ENCODE assay signal across 17 cellular contexts in genomic region chr1:15863156-15863901, GRCh38. TPM values are rescaled to one million over a fixed set of nuclear protein-coding genes. Genes with fewer than 3 reads are reported as not detected.
DNase-seq lines count a peak whose midpoint lies in the region; ATAC-seq and TF ChIP-seq lines count a peak whose summit lies in the region.
"Had no signal": no experiment of that assay in that cellular context is flagged by ENCODE, and none has a peak within 500 bp of the region (broad histone marks: within the 10 kb centered on the region; RNA-seq: fewer than 3 reads in every experiment).

No MANE protein-coding gene starts in this region.

- TF ChIP-seq POLR2A in sigmoid colon (IDR thresholded peaks at IDR 0.05), result no peak

- DNase-seq in activated naive CD8-positive, alpha-beta T cell treated with anti-CD3 and anti-CD28 coated beads, Interleukin-2, amount 50 U/mL, for 24 hours, result no peak
- DNase-seq in fibroblast of gingiva (ENCODE audit: low read depth) (peak; percentile 18), sigmoid colon (peak; percentile 19), hepatocyte (ENCODE audit: low spot score) (no peak)
- DNase-seq: 8988T, AML-193, GDM1, Kasumi-1, NCI-H1694, NCI-H2081, NCI-H2171 treated with DMSO at 0.1 percent for 48 hours, NCI-H526 had no signal

- TF ChIP-seq CTCF in sigmoid colon (IDR thresholded peaks at IDR 0.05), result no peak
- TF ChIP-seq CTCF in hepatocyte (IDR thresholded peaks at IDR 0.05; ENCODE audit: poor library complexity), result no peak

- 96% methylated on average over 2 of the region's 2 CpGs for WGBS in sigmoid colon, 2 donors
- 98% methylated on average over 2 of the region's 2 CpGs for WGBS in hepatocyte (ENCODE audit: low lambda C conversion rate, missing lambda C conversion rate)

- H3K27me3 Mint-ChIP-seq in activated naive CD8-positive, alpha-beta T cell, result no peaks in the 10 kb centered on the region
- no peaks in the 10 kb centered on the region for H3K27me3 Mint-ChIP-seq in activated naive CD8-positive, alpha-beta T cell treated with anti-CD3 and anti-CD28 coated beads, Interleukin-2, amount 50 U/mL, for 24 hours
- H3K27me3 Mint-ChIP-seq in IgD-negative memory B cell, result no peaks in the 10 kb centered on the region

- no peaks in the 10 kb centered on the region for H3K27me3 ChIP-seq in sigmoid colon
- no peaks in the 10 kb centered on the region for H3K27me3 ChIP-seq in hepatocyte
- H3K27me3 ChIP-seq: Peyer's patch had no signal

- H3K4me1 ChIP-seq in sigmoid colon (peaks cover 0 to 47% (median 16%) of the 10 kb centered on the region in 4 donors), hepatocyte (ENCODE audit: insufficient read depth) (no peaks in the 10 kb centered on the region)

- H2AFZ ChIP-seq in hepatocyte, result no peak overlapping the region

- no peak overlapping the region for H3K4me3 ChIP-seq in sigmoid colon
- H3K4me3 ChIP-seq in hepatocyte, result no peak overlapping the region
- H3K4me3 ChIP-seq: Peyer's patch had no signal

- H4K20me1 ChIP-seq in hepatocyte (ENCODE audit: insufficient read depth, poor library complexity, severe bottlenecking), result peaks cover 61% of the 10 kb centered on the region

- H3K4me1 Mint-ChIP-seq in activated naive CD8-positive, alpha-beta T cell (ENCODE audit: low read depth), result peaks cover 48% of the 10 kb centered on the region
- peaks cover 39% of the 10 kb centered on the region for H3K4me1 Mint-ChIP-seq in activated naive CD8-positive, alpha-beta T cell treated with anti-CD3 and anti-CD28 coated beads, Interleukin-2, amount 50 U/mL, for 24 hours
- H3K4me1 Mint-ChIP-seq in IgD-negative memory B cell, result peaks cover 23 to 31% (median 26%) of the 10 kb centered on the region in 3 donors

- H3K36me3 ChIP-seq in sigmoid colon (no peaks in the 10 kb centered on the region), hepatocyte (replicated peaks; ENCODE audit: insufficient read depth, low read depth) (no peaks in the 10 kb centered on the region)
- H3K36me3 ChIP-seq: Peyer's patch had no signal

- no peak for TF ChIP-seq EP300 in sigmoid colon (IDR thresholded peaks at IDR 0.05)

- no peak overlapping the region for H3K27ac Mint-ChIP-seq in activated naive CD8-positive, alpha-beta T cell
- no peak overlapping the region for H3K27ac Mint-ChIP-seq in activated naive CD8-positive, alpha-beta T cell treated with anti-CD3 and anti-CD28 coated beads, Interleukin-2, amount 50 U/mL, for 24 hours
- peak overlapping the region in 2 of 3 donors; percentile 5 to 10 for H3K27ac Mint-ChIP-seq in IgD-negative memory B cell

- H3K27ac ChIP-seq in sigmoid colon (no peak overlapping the region), hepatocyte (no peak overlapping the region)
- H3K27ac ChIP-seq: C4-2B, Peyer's patch had no signal

- peaks cover under 1% of the 10 kb centered on the region for H3K36me3 Mint-ChIP-seq in activated naive CD8-positive, alpha-beta T cell
- no peaks in the 10 kb centered on the region for H3K36me3 Mint-ChIP-seq in activated naive CD8-positive, alpha-beta T cell treated with anti-CD3 and anti-CD28 coated beads, Interleukin-2, amount 50 U/mL, for 24 hours (ENCODE audit: low read depth)
- H3K36me3 Mint-ChIP-seq in IgD-negative memory B cell, result peaks cover 6% of the 10 kb centered on the region

- H3K9me3 Mint-ChIP-seq in activated naive CD8-positive, alpha-beta T cell (ENCODE audit: low read depth), result no peaks in the 10 kb centered on the region
- H3K9me3 Mint-ChIP-seq in activated naive CD8-positive, alpha-beta T cell treated with anti-CD3 and anti-CD28 coated beads, Interleukin-2, amount 50 U/mL, for 24 hours, result no peaks in the 10 kb centered on the region
- H3K9me3 Mint-ChIP-seq in IgD-negative memory B cell, result no peaks in the 10 kb centered on the region

- no peak overlapping the region for H3K4me2 ChIP-seq in hepatocyte

- no peak for ATAC-seq in activated naive CD8-positive, alpha-beta T cell treated with anti-CD3 and anti-CD28 coated beads, Interleukin-2, amount 50 U/mL, for 24 hours
- ATAC-seq in GM21529 (IDR thresholded peaks at IDR 0.05; ENCODE audit: unreplicated experiment), result no peak

- H3K9me3 ChIP-seq in sigmoid colon (no peaks in the 10 kb centered on the region), hepatocyte (ENCODE audit: low read depth) (no peaks in the 10 kb centered on the region)
- H3K9me3 ChIP-seq: Peyer's patch had no signal

- intact Hi-C loops in sigmoid colon (cut with DNase I), result no loop called here

- no peaks in the 10 kb centered on the region for H3K9me2 ChIP-seq in hepatocyte (replicated peaks; ENCODE audit: insufficient read depth)

- peak overlapping the region; percentile 5 for H3K4me3 Mint-ChIP-seq in activated naive CD8-positive, alpha-beta T cell
- no peak overlapping the region for H3K4me3 Mint-ChIP-seq in activated naive CD8-positive, alpha-beta T cell treated with anti-CD3 and anti-CD28 coated beads, Interleukin-2, amount 50 U/mL, for 24 hours
- no peak overlapping the region for H3K4me3 Mint-ChIP-seq in IgD-negative memory B cell

- peaks cover 97% of the 10 kb centered on the region for H3K79me2 ChIP-seq in hepatocyte

RNA-seq across cellular contexts. Expression of gene SPEN, which starts 15.8 kb away (rescaled TPM):
- polyA plus RNA-seq in IgD-negative memory B cell, result 43.2 TPM
- 10 to 100 TPM; 20.4 to 38.5 (median 22.6) TPM for total RNA-seq in sigmoid colon
- 10 to 100 TPM in 1 of 3 donors, 1 to 10 TPM in 2; 7.4 to 28.3 (median 9.0) TPM for polyA plus RNA-seq in sigmoid colon
- 23.7 and 25.9 TPM in 2 replicates for total RNA-seq in hepatocyte
- 22.7 and 24.3 TPM in 2 replicates for polyA plus RNA-seq in hepatocyte

RNA-seq across cellular contexts. Expression of gene UQCRHL, which starts 55.9 kb away (rescaled TPM):
- polyA plus RNA-seq in IgD-negative memory B cell (1.3 TPM), sigmoid colon (1 to 10 TPM; 3.6 to 4.6 (median 4.0) TPM), hepatocyte (1.0 and 1.8 TPM in 2 replicates)
- total RNA-seq in sigmoid colon (1 to 10 TPM in 2 of 4 donors, under 1 TPM in 2; 0.54 to 2.2 (median 1.3) TPM), hepatocyte (2.0 and 2.6 TPM in 2 replicates)

Comparison
In these comparisons a context has a peak if more than half of its experiments do, and no peak if none do; other contexts are left out.
1. H3K27ac Mint-ChIP-seq: peak in IgD-negative memory B cell (2 of 3); none in activated naive CD8-positive, alpha-beta T cell (single experiment) and activated naive CD8-positive, alpha-beta T cell treated with anti-CD3 and anti-CD28 coated beads, Interleukin-2, amount 50 U/mL, for 24 hours (single experiment).
2. DNase-seq: peak in fibroblast of gingiva (single experiment) and sigmoid colon (single experiment); none in activated naive CD8-positive, alpha-beta T cell treated with anti-CD3 and anti-CD28 coated beads, Interleukin-2, amount 50 U/mL, for 24 hours (single experiment) and hepatocyte (single experiment).